In the genomic region with DNA sequence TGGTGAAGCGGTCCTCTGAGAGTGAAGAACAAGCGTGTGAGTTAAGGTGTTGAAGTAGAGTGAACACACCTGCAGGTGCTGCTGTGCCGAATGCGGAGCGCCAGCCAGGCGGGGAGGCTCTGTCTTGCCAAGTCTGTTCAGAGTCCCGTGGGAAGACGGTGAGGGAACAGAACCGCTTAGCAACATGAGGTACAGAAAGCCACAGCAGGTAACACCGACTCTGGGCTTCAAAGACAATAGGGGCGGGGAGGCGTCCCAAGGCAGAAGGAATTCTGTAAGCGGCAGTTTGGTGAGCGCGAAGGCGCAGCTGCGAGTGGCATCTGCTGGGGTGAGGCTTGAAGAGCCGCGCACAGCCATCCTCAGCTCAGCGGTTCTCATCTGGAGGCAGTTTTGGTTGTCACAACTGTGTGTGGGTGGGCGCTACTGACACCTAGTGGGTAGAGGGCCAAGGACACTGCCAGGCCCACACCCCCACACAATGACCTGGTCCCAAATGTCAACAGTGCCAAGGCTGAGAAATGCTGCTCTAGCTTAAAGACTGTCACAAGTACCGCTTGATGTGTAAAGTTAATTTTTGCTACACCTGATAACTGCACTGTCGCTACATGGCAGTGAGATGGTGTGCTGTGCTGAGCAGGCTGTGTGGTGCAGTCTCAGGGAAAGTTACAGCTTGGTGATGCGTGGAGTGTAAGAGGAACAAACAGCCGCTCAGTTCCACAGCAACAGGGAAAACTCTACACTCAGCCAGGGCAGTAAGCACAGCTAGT, we compare ENCODE assay signal across 9 cellular contexts.
DNase-seq lines count a peak whose midpoint lies in the region; ATAC-seq, FAIRE-seq and TF ChIP-seq lines count a peak whose summit lies in the region.
"Had no signal": no experiment of that assay in that cellular context is flagged by ENCODE, and none has a peak within 500 bp of the region (broad histone marks: within the 10 kb centered on the region; RNA-seq: fewer than 3 reads in every experiment).

No MANE protein-coding gene starts in this region.

- H2AFZ ChIP-seq in hepatocyte, result no peak overlapping the region

- no peak overlapping the region for H3K4me3 Mint-ChIP-seq in activated CD4-positive, alpha-beta memory T cell treated with anti-CD3 and anti-CD28 coated beads, Interleukin-2, amount 10 ng/mL, durations not matched to agents 7 days and 5 days
- no peak overlapping the region for H3K4me3 Mint-ChIP-seq in stimulated activated naive B cell treated with anti-CD40 and anti-IgM and Interleukin-4, amounts not matched to agents 10 μg/mL and 1 μg/mL and 100 μg/mL, for 72 hours

- no peak overlapping the region for H3K4me2 ChIP-seq in hepatocyte

- H3K27ac ChIP-seq in cardiac muscle cell (no peak overlapping the region), right atrium auricular region (no peak overlapping the region), hepatocyte (no peak overlapping the region)

- H3K9me3 ChIP-seq in cardiac muscle cell (ENCODE audit: low read depth) (no peaks in the 10 kb centered on the region), right atrium auricular region (no peaks in the 10 kb centered on the region), hepatocyte (ENCODE audit: low read depth) (no peaks in the 10 kb centered on the region)
- H3K9me3 ChIP-seq: HAP-1 had no signal

- peaks cover 18% of the 10 kb centered on the region for H3K36me3 ChIP-seq in cardiac muscle cell
- H3K36me3 ChIP-seq in right atrium auricular region, result peaks cover 36% of the 10 kb centered on the region
- H3K36me3 ChIP-seq in hepatocyte (replicated peaks; ENCODE audit: insufficient read depth, low read depth), result no peaks in the 10 kb centered on the region

- H3K36me3 Mint-ChIP-seq in activated CD4-positive, alpha-beta memory T cell treated with anti-CD3 and anti-CD28 coated beads, Interleukin-2, amount 10 ng/mL, durations not matched to agents 7 days and 5 days (ENCODE audit: low read depth), result no peaks in the 10 kb centered on the region
- peaks cover 47 to 59% of the 10 kb centered on the region in 2 donors for H3K36me3 Mint-ChIP-seq in stimulated activated naive B cell treated with anti-CD40 and anti-IgM and Interleukin-4, amounts not matched to agents 10 μg/mL and 1 μg/mL and 100 μg/mL, for 72 hours

- H4K20me1 ChIP-seq in hepatocyte (ENCODE audit: insufficient read depth, poor library complexity, severe bottlenecking), result peaks cover 2% of the 10 kb centered on the region

- no peaks in the 10 kb centered on the region for H3K4me1 ChIP-seq in cardiac muscle cell (ENCODE audit: low read depth)
- no peaks in the 10 kb centered on the region for H3K4me1 ChIP-seq in right atrium auricular region
- no peaks in the 10 kb centered on the region for H3K4me1 ChIP-seq in hepatocyte (ENCODE audit: insufficient read depth)
- H3K4me1 ChIP-seq: HAP-1 had no signal

- H3K9me2 ChIP-seq in hepatocyte (replicated peaks; ENCODE audit: insufficient read depth), result no peaks in the 10 kb centered on the region

- WGBS in hepatocyte (ENCODE audit: low lambda C conversion rate, missing lambda C conversion rate), result 89% methylated on average over 25 of the region's 25 CpGs

- H3K4me3 ChIP-seq in cardiac muscle cell (no peak overlapping the region), right atrium auricular region (no peak overlapping the region), hepatocyte (no peak overlapping the region)
- H3K4me3 ChIP-seq: HAP-1 had no signal

- H3K27me3 ChIP-seq in cardiac muscle cell (no peaks in the 10 kb centered on the region), right atrium auricular region (no peaks in the 10 kb centered on the region), hepatocyte (no peaks in the 10 kb centered on the region)

- H3K4me1 Mint-ChIP-seq in activated CD4-positive, alpha-beta memory T cell treated with anti-CD3 and anti-CD28 coated beads, Interleukin-2, amount 10 ng/mL, durations not matched to agents 7 days and 5 days, result no peaks in the 10 kb centered on the region
- H3K4me1 Mint-ChIP-seq in stimulated activated naive B cell treated with anti-CD40 and anti-IgM and Interleukin-4, amounts not matched to agents 10 μg/mL and 1 μg/mL and 100 μg/mL, for 72 hours, result peaks cover 27 to 51% of the 10 kb centered on the region in 2 donors

- POLR2A ChIA-PET in activated CD4-positive, alpha-beta memory T cell treated with anti-CD3 and anti-CD28 coated beads, Interleukin-2, amount 10 ng/mL, durations not matched to agents 7 days and 5 days (lab: Charles Lee), result no interaction called here

- CTCF ChIA-PET in activated CD4-positive, alpha-beta memory T cell treated with anti-CD3 and anti-CD28 coated beads, Interleukin-2, amount 10 ng/mL, durations not matched to agents 7 days and 5 days (lab: Charles Lee), result interaction anchor here (1.0 to 1.3 kb wide), 3 partner anchors 26 to 173 kb away, joined by 3 to 5 read pairs (median 3); no protein-coding TSS in a partner anchor

- no peak for TF ChIP-seq POLR2A in H54 (IDR thresholded peaks at IDR 0.05; ENCODE audit: low read depth, low read length)

- H3K9me3 Mint-ChIP-seq in activated CD4-positive, alpha-beta memory T cell treated with anti-CD3 and anti-CD28 coated beads, Interleukin-2, amount 10 ng/mL, durations not matched to agents 7 days and 5 days, result no peaks in the 10 kb centered on the region
- H3K9me3 Mint-ChIP-seq in stimulated activated naive B cell treated with anti-CD40 and anti-IgM and Interleukin-4, amounts not matched to agents 10 μg/mL and 1 μg/mL and 100 μg/mL, for 72 hours, result peaks cover 0 to 3% of the 10 kb centered on the region in 2 donors

- no peaks in the 10 kb centered on the region for H3K79me2 ChIP-seq in hepatocyte

- DNase-seq in cardiac muscle cell (ENCODE audit: low read depth in 1 of 2, low spot score in 1 of 2), result peak; percentile 41 to 73
- DNase-seq in right atrium auricular region (ENCODE audit: low spot score), result no peak
- peak; percentile 25 for DNase-seq in H54 (ENCODE audit: insufficient read length, low spot score)
- peak; percentile 36 for DNase-seq in NCI-H1092 (lab: John Stamatoyannopoulos, UW)
- peak; percentile 41 for DNase-seq in activated CD4-positive, alpha-beta memory T cell treated with anti-CD3 and anti-CD28 coated beads, Interleukin-2, amount 10 ng/mL, durations not matched to agents 7 days and 5 days
- peak; percentile 39 for DNase-seq in hepatocyte (ENCODE audit: low spot score)
- DNase-seq in stimulated activated naive B cell treated with anti-CD40 and anti-IgM and Interleukin-4, amounts not matched to agents 10 μg/mL and 1 μg/mL and 100 μg/mL, for 72 hours, result peak; percentile 36

- peak; percentile 74 for ATAC-seq in stimulated activated naive B cell treated with anti-CD40 and anti-IgM and Interleukin-4, amounts not matched to agents 10 μg/mL and 1 μg/mL and 100 μg/mL, for 72 hours (replicated peaks)
- no peak for ATAC-seq in GM18873 (IDR thresholded peaks at IDR 0.05; ENCODE audit: low FRiP score, unreplicated experiment)

- H3K27me3 Mint-ChIP-seq in activated CD4-positive, alpha-beta memory T cell treated with anti-CD3 and anti-CD28 coated beads, Interleukin-2, amount 10 ng/mL, durations not matched to agents 7 days and 5 days, result no peaks in the 10 kb centered on the region
- no peaks in the 10 kb centered on the region for H3K27me3 Mint-ChIP-seq in stimulated activated naive B cell treated with anti-CD40 and anti-IgM and Interleukin-4, amounts not matched to agents 10 μg/mL and 1 μg/mL and 100 μg/mL, for 72 hours

- no peak overlapping the region for H3K27ac Mint-ChIP-seq in activated CD4-positive, alpha-beta memory T cell treated with anti-CD3 and anti-CD28 coated beads, Interleukin-2, amount 10 ng/mL, durations not matched to agents 7 days and 5 days
- peak overlapping the region; percentile 77 for H3K27ac Mint-ChIP-seq in stimulated activated naive B cell treated with anti-CD40 and anti-IgM and Interleukin-4, amounts not matched to agents 10 μg/mL and 1 μg/mL and 100 μg/mL, for 72 hours

- no peak for FAIRE-seq in H54 (lab: Jason Lieb, UNC)

- peak; percentile 44 for TF ChIP-seq CTCF in cardiac muscle cell (IDR thresholded peaks at IDR 0.05; ENCODE audit: low read depth, low read length)
- peak in 1 of 2 donors; percentile 43 for TF ChIP-seq CTCF in right atrium auricular region (IDR thresholded peaks at IDR 0.05)
- peak; percentile 39 for TF ChIP-seq CTCF in hepatocyte (IDR thresholded peaks at IDR 0.05; ENCODE audit: poor library complexity)
